11 cellular contexts compared by ENCODE assay signal in the genomic region with DNA sequence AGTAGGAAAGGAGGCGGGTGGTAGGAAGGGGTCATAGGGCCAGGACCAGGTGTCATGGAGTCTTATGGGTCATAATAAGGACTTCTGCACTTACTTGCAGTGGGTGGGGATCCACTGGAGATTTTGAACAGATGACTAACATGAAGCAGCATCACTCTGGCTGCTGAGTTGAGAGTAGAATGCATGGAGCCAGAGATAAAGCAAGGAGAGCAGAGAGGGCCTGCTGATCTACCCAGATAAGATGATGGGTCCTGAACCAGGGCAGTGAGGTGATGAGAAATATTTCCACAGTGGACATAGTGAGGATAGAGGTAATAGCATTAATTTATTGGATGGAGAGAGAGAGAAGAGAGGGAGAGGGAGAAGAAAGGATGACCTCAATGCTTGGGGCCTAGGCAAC.
"Had no signal": no experiment of that assay in that cellular context is flagged by ENCODE, and none has a peak within 500 bp of the region (broad histone marks: within the 10 kb centered on the region; RNA-seq: fewer than 3 reads in every experiment).

No MANE protein-coding gene starts in this region.

- H3K4me3 ChIP-seq: GM23248, GM23338, HAP-1 had no signal

- H3K4me2 ChIP-seq: GM23338 had no signal

- DNase-seq: GM23248, GOT3, H7, H9, HCEC 1CT, HFFc6 had no signal

- H3K4me1 ChIP-seq: HAP-1 had no signal

- H3K9ac ChIP-seq: GM23248 had no signal

- H3K9me3 ChIP-seq: HAP-1 had no signal

- ATAC-seq: GM23338, HCT116 had no signal

- H3K36me3 ChIP-seq: HAP-1 had no signal

- FAIRE-seq: H1, H54 had no signal

- H3K27ac ChIP-seq: GM23248 had no signal

- H2AFZ ChIP-seq: GM23248, GM23338 had no signal
